In the genomic region with DNA sequence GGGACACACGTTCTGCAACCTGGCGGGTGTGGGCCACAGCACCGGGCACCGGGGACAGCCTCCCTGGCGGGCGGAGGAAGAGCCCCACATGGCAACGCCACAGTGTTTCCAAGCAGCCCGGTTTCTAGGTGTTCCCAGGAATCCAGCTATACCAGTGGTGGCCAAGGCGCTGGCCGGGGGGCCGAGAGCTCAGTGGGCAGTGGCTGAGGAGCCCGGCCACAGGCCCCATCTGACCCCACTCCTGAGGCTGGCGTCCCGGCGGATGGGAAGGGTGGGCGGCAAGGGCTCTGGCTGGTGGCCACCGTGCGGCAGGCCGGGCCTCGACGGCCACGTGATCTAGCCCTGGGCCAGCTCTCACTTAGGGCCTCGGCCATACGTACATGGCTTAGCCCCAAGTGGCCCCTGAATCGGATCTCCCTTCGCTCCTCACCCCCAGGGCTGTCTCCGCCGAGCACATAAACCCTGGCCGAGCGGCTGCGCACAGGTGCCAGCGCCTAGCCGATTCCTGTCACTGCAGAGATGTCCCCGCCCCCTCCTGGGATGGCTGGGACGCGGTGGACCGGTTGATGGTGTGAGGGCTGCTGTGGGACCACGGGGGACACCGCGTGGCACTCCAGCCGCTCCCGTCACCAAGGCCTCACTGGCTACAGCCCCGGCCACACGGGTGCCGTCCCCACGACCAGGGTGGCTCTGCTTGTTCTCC, we compare ENCODE assay signal across 10 cellular contexts.
A peak's percentile ranks its signal among the peaks of the same experiment; 100 is the strongest.
DNase-seq lines count a peak whose midpoint lies in the region; ATAC-seq lines count a peak whose summit lies in the region.
"Had no signal": no experiment of that assay in that cellular context is flagged by ENCODE, and none has a peak within 500 bp of the region (broad histone marks: within the 10 kb centered on the region; RNA-seq: fewer than 3 reads in every experiment).

No MANE protein-coding gene starts in this region.

- no peaks in the 10 kb centered on the region for H3K36me3 ChIP-seq in thymus (ENCODE audit: control insufficient read depth, insufficient read depth)

- H3K27me3 ChIP-seq in thymus (ENCODE audit: control insufficient read depth, insufficient read depth) = no peaks in the 10 kb centered on the region

- ATAC-seq in esophagus mucosa (peak; percentile 4), HG03460 (IDR thresholded peaks at IDR 0.05; ENCODE audit: unreplicated experiment) (no peak)

- DNase-seq in NCI-H510A (lab: John Stamatoyannopoulos, UW) (peak; percentile 49), midbrain (lab: John Stamatoyannopoulos, UW) (peak; percentile 60), NCI-H2107 (lab: John Stamatoyannopoulos, UW) (no peak), NCI-H128 (lab: John Stamatoyannopoulos, UW; ENCODE audit: unreplicated experiment) (no peak)
- DNase-seq in stimulated activated CD4-positive, alpha-beta T cell treated with anti-CD3 and anti-CD28 coated beads, Interleukin-4, amount 100 ng/mL, for 24 hours = no peak
- DNase-seq: activated effector memory CD4-positive, alpha-beta T cell treated with anti-CD3 and anti-CD28 coated beads, Interleukin-2, amount 50 U/mL, for 16 hours; DMS79 had no signal

- no peaks in the 10 kb centered on the region for H3K9me3 ChIP-seq in thymus (ENCODE audit: control insufficient read depth)

- H3K4me1 ChIP-seq in thymus (ENCODE audit: control insufficient read depth, insufficient read depth, low read length) = peaks cover 12% of the 10 kb centered on the region

- H3K27ac ChIP-seq in thymus (ENCODE audit: low read depth) = peak overlapping the region; percentile 46

- H3K4me3 ChIP-seq in thymus (ENCODE audit: low read length) = no peak overlapping the region

- WGBS in thymus = 93% methylated on average over 46 of the region's 46 CpGs

Comparison
In these comparisons a context has a peak if more than half of its experiments do, and no peak if none do; other contexts are left out.
1. DNase-seq: peak in NCI-H510A (single experiment) and midbrain (single experiment); none in stimulated activated CD4-positive, alpha-beta T cell treated with anti-CD3 and anti-CD28 coated beads, Interleukin-4, amount 100 ng/mL, for 24 hours (single experiment), NCI-H2107 (single experiment) and NCI-H128 (single experiment).